ENCODE assay signal across 8 cellular contexts in the genomic region with DNA sequence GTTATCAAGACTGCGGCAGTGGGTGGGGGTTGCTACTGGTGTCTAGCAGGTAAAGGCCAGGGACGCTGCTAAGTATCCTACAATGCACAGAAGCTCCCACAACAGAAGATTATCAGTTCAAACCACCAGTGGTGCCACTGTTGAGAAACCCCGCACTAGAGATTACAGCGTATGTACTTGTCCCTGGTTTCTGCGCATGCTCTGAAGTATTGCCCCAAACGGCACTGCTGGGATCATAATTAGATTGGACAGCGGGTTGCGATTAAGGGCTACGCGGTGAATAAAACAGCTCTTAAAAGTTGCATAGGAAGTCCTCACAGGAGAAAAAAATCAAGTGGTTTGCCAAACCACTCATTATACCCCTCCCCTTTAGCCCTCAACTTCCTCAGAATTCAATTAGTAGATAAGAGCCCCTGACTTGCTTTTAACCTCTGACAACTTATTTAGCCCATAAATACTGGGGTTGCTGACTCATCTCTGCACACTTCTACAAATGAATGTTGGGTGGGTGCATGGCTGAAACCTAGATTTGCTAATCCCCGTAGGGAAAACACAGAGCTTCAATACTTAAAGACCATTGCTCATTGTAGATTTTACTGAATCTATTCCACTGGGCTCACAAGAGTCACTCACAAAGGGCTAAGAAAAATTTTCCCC.
DNase-seq lines count a peak whose midpoint lies in the region; ATAC-seq lines count a peak whose summit lies in the region.

No MANE protein-coding gene starts in this region.

- peak; percentile 83 for DNase-seq in Daoy (ENCODE audit: low read depth)
- peak; percentile 46 for DNase-seq in NCI-H1105 (lab: John Stamatoyannopoulos, UW)
- DNase-seq in activated CD4-positive, alpha-beta T cell treated with anti-CD3 and anti-CD28 coated beads, Interleukin-2, amount 50 U/mL, for 48 hours: peak; percentile 51 to 67
- DNase-seq in left lobe of liver (ENCODE audit: low spot score): no peak
- DNase-seq in H7: no peak
- DNase-seq in effector CD4-positive, alpha-beta T cell: no peak
- no peak for DNase-seq in cardiac septum (ENCODE audit: low spot score)

- H3K36me3 ChIP-seq in H7 (replicated peaks; ENCODE audit: control insufficient read depth, insufficient read depth, low read length): no peaks in the 10 kb centered on the region

- H3K4me3 ChIP-seq in H7 (ENCODE audit: insufficient read depth, low read depth, low read length): no peak overlapping the region

- ATAC-seq in GM21786 (IDR thresholded peaks at IDR 0.05; ENCODE audit: unreplicated experiment) (peak; percentile 61), left lobe of liver (peak; percentile 33)

- no peaks in the 10 kb centered on the region for H3K27me3 ChIP-seq in H7 (ENCODE audit: control insufficient read depth, insufficient read depth, low read length)

- intact Hi-C loops in cardiac septum (cut with DNase I): no loop called here

Comparison
In these comparisons a context has a peak if more than half of its experiments do, and no peak if none do; other contexts are left out.
1. DNase-seq: peak in Daoy (single experiment), NCI-H1105 (single experiment) and activated CD4-positive, alpha-beta T cell treated with anti-CD3 and anti-CD28 coated beads, Interleukin-2, amount 50 U/mL, for 48 hours (2 of 2); none in left lobe of liver (single experiment), H7 (single experiment), effector CD4-positive, alpha-beta T cell (single experiment) and cardiac septum (single experiment).